In the genomic region with DNA sequence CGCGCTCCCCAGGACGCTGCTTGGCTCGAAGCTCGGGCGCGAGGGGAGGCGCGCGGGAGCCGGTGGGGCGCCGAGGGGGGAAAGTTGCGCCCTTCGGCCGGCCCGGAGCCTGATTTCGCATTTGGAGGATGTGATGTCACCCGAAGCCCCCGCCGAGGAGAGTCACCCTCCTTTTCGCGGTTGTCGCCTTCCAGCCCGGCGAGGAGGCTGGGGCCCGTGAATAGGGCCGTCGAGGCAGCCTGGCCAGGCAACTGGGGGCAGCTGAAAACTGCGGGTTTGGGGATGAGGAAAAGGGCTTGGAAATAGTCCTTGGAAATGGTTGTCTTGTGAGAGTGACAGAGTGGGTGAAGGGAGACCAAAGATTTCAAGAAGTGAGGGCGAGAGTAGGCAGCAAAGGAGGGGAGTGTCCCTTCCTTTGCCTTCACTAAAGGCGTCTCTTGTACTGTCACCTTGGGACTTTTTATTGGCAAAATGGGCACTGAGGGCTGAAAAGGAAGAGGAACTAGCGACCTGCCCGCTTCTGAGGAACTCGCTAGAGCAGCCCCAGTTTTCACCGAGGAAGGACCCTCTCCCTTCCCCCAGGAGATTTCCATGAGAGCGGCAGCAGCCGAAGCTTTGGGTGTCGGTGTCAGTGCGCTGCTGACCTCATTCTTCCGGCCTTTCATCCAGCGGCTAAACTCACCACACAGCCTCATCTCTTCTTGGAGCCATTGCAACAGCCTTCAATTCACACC, we compare ENCODE assay signal across 9 cellular contexts. TPM values are rescaled to one million over a fixed set of nuclear protein-coding genes. Genes with fewer than 3 reads are reported as not detected.
A peak's percentile ranks its signal among the peaks of the same experiment; 100 is the strongest.
DNase-seq lines count a peak whose midpoint lies in the region; FAIRE-seq lines count a peak whose summit lies in the region.
"Had no signal": no experiment of that assay in that cellular context is flagged by ENCODE, and none has a peak within 500 bp of the region (broad histone marks: within the 10 kb centered on the region; RNA-seq: fewer than 3 reads in every experiment).

A gene (minus strand): TSS at position 86 of the 734 bp plus-strand sequence. CDS start 88 bp downstream, outside the sequence.

- peak within 1 kb of the TSS; percentile 86 for H3K4me3 Mint-ChIP-seq in activated CD4-positive, alpha-beta T cell treated with anti-CD3 and anti-CD28 coated beads, Interleukin-2, amount 10 ng/mL, durations not matched to agents 24 days and 14 days
- peak within 1 kb of the TSS; percentile 82 to 98 (median 94) for H3K4me3 Mint-ChIP-seq in immature natural killer cell

- H3K27ac ChIP-seq in subcutaneous abdominal adipose tissue (ENCODE audit: low read depth, low read length): no peak within 1 kb of the TSS

- H3K4me3 ChIP-seq in subcutaneous abdominal adipose tissue (ENCODE audit: low read depth in 1 of 5, low read length in 5 of 5) (peak within 1 kb of the TSS; percentile 30 to 41 (median 33)), MG63 (no peak within 1 kb of the TSS)

- intact Hi-C loops in activated CD4-positive, alpha-beta T cell treated with anti-CD3 and anti-CD28 coated beads, Interleukin-2, amount 10 ng/mL, durations not matched to agents 24 days and 14 days (cut with micrococcal nuclease): no loop called here

- H3K4me1 Mint-ChIP-seq in activated CD4-positive, alpha-beta T cell treated with anti-CD3 and anti-CD28 coated beads, Interleukin-2, amount 10 ng/mL, durations not matched to agents 24 days and 14 days: peaks cover 40% of the 10 kb centered on the region
- H3K4me1 Mint-ChIP-seq in immature natural killer cell: peaks cover 68 to 84% of the 10 kb centered on the region in 2 donors

- H3K36me3 Mint-ChIP-seq in activated CD4-positive, alpha-beta T cell treated with anti-CD3 and anti-CD28 coated beads, Interleukin-2, amount 10 ng/mL, durations not matched to agents 24 days and 14 days (ENCODE audit: low read depth): peaks cover 11% of the 10 kb centered on the region
- H3K36me3 Mint-ChIP-seq in immature natural killer cell: peaks cover 12 to 18% (median 18%) of the 10 kb centered on the region in 3 donors

- H3K27me3 ChIP-seq in subcutaneous abdominal adipose tissue (ENCODE audit: control insufficient read depth in 5 of 5, insufficient read depth in 4 of 5, low read length in 5 of 5) (peaks cover 28 to 58% (median 49%) of the 10 kb centered on the region in 5 donors), MG63 (peaks cover 29% of the 10 kb centered on the region)

- peak within 1 kb of the TSS in 1 of 5 donors; percentile 23 for H3K9ac ChIP-seq in subcutaneous abdominal adipose tissue (ENCODE audit: low read length in 5 of 5)

- peaks cover 6 to 35% (median 32%) of the 10 kb centered on the region in 5 donors for H3K4me1 ChIP-seq in subcutaneous abdominal adipose tissue (ENCODE audit: control insufficient read depth in 5 of 5, insufficient read depth in 5 of 5, low read length in 5 of 5)

- peak within 1 kb of the TSS; percentile 57 for H3K27ac Mint-ChIP-seq in activated CD4-positive, alpha-beta T cell treated with anti-CD3 and anti-CD28 coated beads, Interleukin-2, amount 10 ng/mL, durations not matched to agents 24 days and 14 days
- H3K27ac Mint-ChIP-seq in immature natural killer cell: peak within 1 kb of the TSS; percentile 94 to 100 (median 98)

- FAIRE-seq in urothelium cell line (lab: Jason Lieb, UNC) (no peak), frontal cortex (lab: Jason Lieb, UNC) (no peak)

- H3K36me3 ChIP-seq in subcutaneous abdominal adipose tissue (ENCODE audit: control insufficient read depth in 5 of 5, insufficient read depth in 5 of 5, low read length in 5 of 5): no peaks in the 10 kb centered on the region
- no peaks in the 10 kb centered on the region for H3K36me3 ChIP-seq in MG63

- H3K9me3 ChIP-seq in subcutaneous abdominal adipose tissue (ENCODE audit: control insufficient read depth in 5 of 5, low read length in 5 of 5): peaks cover 2 to 8% (median 3%) of the 10 kb centered on the region in 5 donors
- peaks cover 1% of the 10 kb centered on the region; the same call in 1 of the 2 replicates for H3K9me3 ChIP-seq in MG63

- H3K27me3 Mint-ChIP-seq in activated CD4-positive, alpha-beta T cell treated with anti-CD3 and anti-CD28 coated beads, Interleukin-2, amount 10 ng/mL, durations not matched to agents 24 days and 14 days: peaks cover 61% of the 10 kb centered on the region
- peaks cover 37 to 57% (median 41%) of the 10 kb centered on the region in 3 donors for H3K27me3 Mint-ChIP-seq in immature natural killer cell (ENCODE audit: low read depth in 3 of 3)

- peaks cover 10% of the 10 kb centered on the region for H3K9me3 Mint-ChIP-seq in activated CD4-positive, alpha-beta T cell treated with anti-CD3 and anti-CD28 coated beads, Interleukin-2, amount 10 ng/mL, durations not matched to agents 24 days and 14 days
- H3K9me3 Mint-ChIP-seq in immature natural killer cell: peaks cover 3 to 12% (median 11%) of the 10 kb centered on the region in 6 donors

- peak; percentile 73 for DNase-seq in activated CD4-positive, alpha-beta T cell treated with anti-CD3 and anti-CD28 coated beads, Interleukin-2, amount 10 ng/mL, durations not matched to agents 24 days and 14 days
- DNase-seq in activated CD4-positive, alpha-beta T cell treated with anti-CD3 and anti-CD28 coated beads, Interleukin-2, amount 50 U/mL, for 4 hours: no peak
- DNase-seq in activated T-cell treated with anti-CD3 and anti-CD28 coated beads, Interleukin-2, amount 50 U/mL, for 48 hours: peak; percentile 76 to 77
- DNase-seq in immature natural killer cell (peak; percentile 76 to 84 (median 81)), urothelium cell line (ENCODE audit: low spot score) (no peak), MG63 (no peak), frontal cortex (ENCODE audit: low spot score in 2 of 2) (no peak)
- DNase-seq: DND-41 had no signal

RNA-seq across cellular contexts. Expression of the gene that starts here (rescaled TPM):
- total RNA-seq in activated CD4-positive, alpha-beta T cell treated with anti-CD3 and anti-CD28 coated beads, Interleukin-2, amount 10 ng/mL, durations not matched to agents 24 days and 14 days: 1.1 and 1.3 TPM in 2 replicates
- 100 to 1,000 TPM in 1 of 3 donors, 10 to 100 TPM in 2; 76.9 to 131 (median 93.4) TPM for polyA plus RNA-seq in immature natural killer cell
- not detected in 2 replicates for total RNA-seq in MG63 (2014; rRNA removed; shearing (Covaris generic); ENCODE audit: low replicate concordance)
- total RNA-seq in frontal cortex: 1.2 TPM

Comparison
In these comparisons a context has a peak if more than half of its experiments do, and no peak if none do; other contexts are left out.
1. DNase-seq: peak in activated CD4-positive, alpha-beta T cell treated with anti-CD3 and anti-CD28 coated beads, Interleukin-2, amount 10 ng/mL, durations not matched to agents 24 days and 14 days (single experiment), activated T-cell treated with anti-CD3 and anti-CD28 coated beads, Interleukin-2, amount 50 U/mL, for 48 hours (2 of 2) and immature natural killer cell (3 of 3); none in activated CD4-positive, alpha-beta T cell treated with anti-CD3 and anti-CD28 coated beads, Interleukin-2, amount 50 U/mL, for 4 hours (0 of 2), urothelium cell line (single experiment), MG63 (single experiment) and frontal cortex (0 of 2).